20 cellular contexts compared by ENCODE assay signal in genomic region chr11:67310246-67311050, GRCh38.
DNase-seq lines count a peak whose midpoint lies in the region; ATAC-seq and TF ChIP-seq lines count a peak whose summit lies in the region.
"Had no signal": no experiment of that assay in that cellular context is flagged by ENCODE, and none has a peak within 500 bp of the region (broad histone marks: within the 10 kb centered on the region; RNA-seq: fewer than 3 reads in every experiment).

No MANE protein-coding gene starts in this region.

- peaks cover 24% of the 10 kb centered on the region for H3K4me1 Mint-ChIP-seq in stimulated activated naive CD8-positive, alpha-beta T cell treated with anti-CD3 and anti-CD28 coated beads, Interleukin-15, amount 100 ng/mL, for 72 hours

- no peaks in the 10 kb centered on the region for H3K9me3 Mint-ChIP-seq in stimulated activated naive CD8-positive, alpha-beta T cell treated with anti-CD3 and anti-CD28 coated beads, Interleukin-15, amount 100 ng/mL, for 72 hours
- H3K9me3 Mint-ChIP-seq: activated naive CD4-positive, alpha-beta T cell treated with anti-CD3 and anti-CD28 coated beads, Interleukin-2, amount 10 ng/mL, durations not matched to agents 7 days and 5 days; memory B cell; naive thymus-derived CD4-positive, alpha-beta T cell had no signal

- TF ChIP-seq CTCF in coronary artery (IDR thresholded peaks at IDR 0.05) = no peak
- TF ChIP-seq CTCF in neutrophil (IDR thresholded peaks at IDR 0.05) = no peak

- ATAC-seq in stimulated activated naive CD8-positive, alpha-beta T cell treated with anti-CD3 and anti-CD28 coated beads, Interleukin-15, amount 100 ng/mL, for 72 hours = peak; percentile 14
- ATAC-seq in stimulated activated naive CD8-positive, alpha-beta T cell treated with anti-CD3 and anti-CD28 coated beads, Interleukin-15, Interleukin-2, amounts not matched to agents 100 U/mL and 50 U/mL, for 24 hours = no peak
- no peak for ATAC-seq in HG02588 (IDR thresholded peaks at IDR 0.05; ENCODE audit: unreplicated experiment)
- no peak for ATAC-seq in HG03139 (IDR thresholded peaks at IDR 0.05; ENCODE audit: unreplicated experiment)
- ATAC-seq: naive thymus-derived CD4-positive, alpha-beta T cell had no signal

- no peaks in the 10 kb centered on the region for H3K27me3 Mint-ChIP-seq in stimulated activated naive CD8-positive, alpha-beta T cell treated with anti-CD3 and anti-CD28 coated beads, Interleukin-15, amount 100 ng/mL, for 72 hours
- H3K27me3 Mint-ChIP-seq: activated naive CD4-positive, alpha-beta T cell treated with anti-CD3 and anti-CD28 coated beads, Interleukin-2, amount 10 ng/mL, durations not matched to agents 7 days and 5 days; memory B cell; naive thymus-derived CD4-positive, alpha-beta T cell had no signal

- H3K27ac ChIP-seq in coronary artery = no peak overlapping the region
- H3K27ac ChIP-seq in neutrophil = peak overlapping the region; percentile 93

- no peaks in the 10 kb centered on the region for H3K9me3 ChIP-seq in neutrophil

- DNase-seq in stimulated activated naive CD8-positive, alpha-beta T cell treated with anti-CD3 and anti-CD28 coated beads, Interleukin-15, amount 100 ng/mL, for 72 hours = no peak
- DNase-seq in stimulated activated naive CD8-positive, alpha-beta T cell treated with anti-CD3 and anti-CD28 coated beads, Interleukin-15, Interleukin-2, amounts not matched to agents 100 U/mL and 50 U/mL, for 24 hours = no peak
- DNase-seq in coronary artery (ENCODE audit: low spot score) (peak; percentile 52), EL (no peak), anterior cingulate cortex (lab: John Stamatoyannopoulos, UW) (no peak)
- DNase-seq: activated CD4-positive, alpha-beta T cell treated with anti-CD3 and anti-CD28 coated beads, Interleukin-2, amount 50 U/mL, for 4 hours; activated naive CD4-positive, alpha-beta T cell treated with anti-CD3 and anti-CD28 coated beads, Interleukin-2, amount 10 ng/mL, durations not matched to agents 7 days and 5 days; activated T-cell treated with anti-CD3 and anti-CD28 coated beads for 4 hours; foreskin fibroblast; hippocampal formation; Kasumi-1; naive thymus-derived CD4-positive, alpha-beta T cell; NCI-H1105; NCI-H2107; NCI-H510A treated with DMSO at 0.1 percent for 48 hours; stimulated activated CD4-positive, alpha-beta T cell treated with anti-CD3 and anti-CD28 coated beads, Interleukin-4, amount 100 ng/mL, for 1 hour had no signal

- H3K27me3 ChIP-seq in neutrophil = no peaks in the 10 kb centered on the region

- H3K4me3 Mint-ChIP-seq in stimulated activated naive CD8-positive, alpha-beta T cell treated with anti-CD3 and anti-CD28 coated beads, Interleukin-15, amount 100 ng/mL, for 72 hours = no peak overlapping the region
- H3K4me3 Mint-ChIP-seq: activated naive CD4-positive, alpha-beta T cell treated with anti-CD3 and anti-CD28 coated beads, Interleukin-2, amount 10 ng/mL, durations not matched to agents 7 days and 5 days; memory B cell; naive thymus-derived CD4-positive, alpha-beta T cell had no signal

- H3K27ac Mint-ChIP-seq in stimulated activated naive CD8-positive, alpha-beta T cell treated with anti-CD3 and anti-CD28 coated beads, Interleukin-15, amount 100 ng/mL, for 72 hours = no peak overlapping the region
- H3K27ac Mint-ChIP-seq: memory B cell had no signal

- peaks cover 58% of the 10 kb centered on the region for H3K36me3 ChIP-seq in neutrophil

- H3K4me3 ChIP-seq in coronary artery = no peak overlapping the region
- H3K4me3 ChIP-seq in neutrophil (ENCODE audit: low read depth in 1 of 2, low read length in 1 of 2) = no peak overlapping the region

- peaks cover 44 to 50% of the 10 kb centered on the region in 2 experiments for H3K4me1 ChIP-seq in neutrophil (ENCODE audit: control insufficient read depth in 1 of 2, insufficient read depth in 1 of 2, low read depth in 1 of 2, low read length in 1 of 2)
